8 cellular contexts compared by ENCODE assay signal in genomic region chr20:49344975-49345374, GRCh38.
DNase-seq lines count a peak whose midpoint lies in the region; ATAC-seq, FAIRE-seq and TF ChIP-seq lines count a peak whose summit lies in the region.

No MANE protein-coding gene starts in this region.

- peak; percentile 81 for DNase-seq in Ammon's horn (ENCODE audit: low spot score)
- peak; percentile 87 for DNase-seq in RCC 7860 (ENCODE audit: low spot score)
- peak; percentile 93 for DNase-seq in esophagus muscularis mucosa (ENCODE audit: extremely low spot score)
- no peak for DNase-seq in omental fat pad (ENCODE audit: low spot score)
- DNase-seq in NAMALWA (ENCODE audit: low spot score), result no peak
- no peak for DNase-seq in NCI-H510A treated with DMSO at 0.1 percent for 48 hours (lab: John Stamatoyannopoulos, UW)
- DNase-seq in thyroid gland, result no peak

- H3K36me3 ChIP-seq in esophagus muscularis mucosa (no peaks in the 10 kb centered on the region), thyroid gland (no peaks in the 10 kb centered on the region)

- no peaks in the 10 kb centered on the region for H3K9me3 ChIP-seq in esophagus muscularis mucosa
- no peaks in the 10 kb centered on the region for H3K9me3 ChIP-seq in thyroid gland

- ATAC-seq in omental fat pad (ENCODE audit: low FRiP score), result peak; percentile 87
- ATAC-seq in HG02970 (IDR thresholded peaks at IDR 0.05; ENCODE audit: low FRiP score, unreplicated experiment), result no peak

- H3K4me3 ChIP-seq in esophagus muscularis mucosa (peak overlapping the region in 1 of 4 donors; percentile 24), thyroid gland (replicated peaks in 1 of 3) (no peak overlapping the region)

- intact Hi-C loops in esophagus muscularis mucosa (cut with DNase I), result loop anchor here (5.0 kb wide), 1 partner anchor 37 kb away; no protein-coding TSS in a partner anchor
- intact Hi-C loops in thyroid gland (cut with DNase I), result no loop called here

- peak; percentile 92 for FAIRE-seq in RCC 7860 (lab: Jason Lieb, UNC)

- no peak for TF ChIP-seq CTCF in esophagus muscularis mucosa (IDR thresholded peaks at IDR 0.05)
- no peak for TF ChIP-seq CTCF in omental fat pad (IDR thresholded peaks at IDR 0.05)
- no peak for TF ChIP-seq CTCF in thyroid gland (IDR thresholded peaks at IDR 0.05)

- H3K27ac ChIP-seq in esophagus muscularis mucosa (replicated peaks in 1 of 4), result peak overlapping the region; percentile 74 to 81 (median 78)
- no peak overlapping the region for H3K27ac ChIP-seq in thyroid gland

- no peak for TF ChIP-seq EP300 in esophagus muscularis mucosa (IDR thresholded peaks at IDR 0.05)

- no peak for TF ChIP-seq POLR2A in esophagus muscularis mucosa (IDR thresholded peaks at IDR 0.05; ENCODE audit: low read depth)
- no peak for TF ChIP-seq POLR2A in thyroid gland (IDR thresholded peaks at IDR 0.05)

- WGBS in esophagus muscularis mucosa, result 20% methylated on average over 9 of the region's 9 CpGs
- 74% methylated on average over 7 to 9 of the region's 9 CpGs for WGBS in thyroid gland, 2 donors

- H3K27me3 ChIP-seq in esophagus muscularis mucosa, result no peaks in the 10 kb centered on the region
- H3K27me3 ChIP-seq in thyroid gland, result no peaks in the 10 kb centered on the region

- H3K4me1 ChIP-seq in esophagus muscularis mucosa, result peaks cover 15 to 68% (median 51%) of the 10 kb centered on the region in 4 donors
- H3K4me1 ChIP-seq in thyroid gland, result peaks cover 0 to 9% of the 10 kb centered on the region in 2 donors

Comparison
In these comparisons a context has a peak if more than half of its experiments do, and no peak if none do; other contexts are left out.
1. DNase-seq: peak in Ammon's horn (single experiment), RCC 7860 (single experiment) and esophagus muscularis mucosa (single experiment); none in omental fat pad (single experiment), NAMALWA (single experiment), NCI-H510A treated with DMSO at 0.1 percent for 48 hours (single experiment) and thyroid gland (0 of 2).
2. H3K27ac ChIP-seq: peak in esophagus muscularis mucosa (4 of 4); none in thyroid gland (0 of 3).